17 cellular contexts compared by ENCODE assay signal in genomic region chrX:13587791-13588477, GRCh38. TPM values are rescaled to one million over a fixed set of nuclear protein-coding genes. Genes with fewer than 3 reads are reported as not detected.
DNase-seq lines count a peak whose midpoint lies in the region; ATAC-seq and TF ChIP-seq lines count a peak whose summit lies in the region.
"Had no signal": no experiment of that assay in that cellular context is flagged by ENCODE, and none has a peak within 500 bp of the region (broad histone marks: within the 10 kb centered on the region; RNA-seq: fewer than 3 reads in every experiment).

No MANE protein-coding gene starts in this region.

- H3K9ac ChIP-seq in smooth muscle cell (ENCODE audit: low read depth), result no peak overlapping the region

- no peak overlapping the region for H3K27ac ChIP-seq in smooth muscle cell (ENCODE audit: low read depth)
- H3K27ac ChIP-seq: C4-2B had no signal

- peak overlapping the region; percentile 11 for H3K4me2 ChIP-seq in smooth muscle cell

- no peaks in the 10 kb centered on the region for H3K36me3 ChIP-seq in mucosa of descending colon (ENCODE audit: low read depth)
- H3K36me3 ChIP-seq in smooth muscle cell (ENCODE audit: low read depth), result no peaks in the 10 kb centered on the region
- H3K36me3 ChIP-seq: HAP-1 had no signal

- H3K79me2 ChIP-seq in smooth muscle cell (ENCODE audit: low read depth), result peaks cover 8% of the 10 kb centered on the region

- TF ChIP-seq CTCF in mucosa of descending colon (IDR thresholded peaks at IDR 0.05) (no peak), smooth muscle cell (IDR thresholded peaks at IDR 0.05; ENCODE audit: borderline replicate concordance, insufficient read depth, poor library complexity, severe bottlenecking) (no peak)

- no peak for TF ChIP-seq POLR2A in erythroblast (IDR thresholded peaks at IDR 0.05; ENCODE audit: low read length)

- H3K4me1 ChIP-seq in mucosa of descending colon (ENCODE audit: low read depth) (no peaks in the 10 kb centered on the region), smooth muscle cell (ENCODE audit: low read depth) (no peaks in the 10 kb centered on the region)
- H3K4me1 ChIP-seq: Caco-2, HAP-1 had no signal

- H3K27me3 ChIP-seq in smooth muscle cell (ENCODE audit: low read depth), result no peaks in the 10 kb centered on the region

- intact Hi-C loops in mucosa of descending colon (cut with DNase I, micrococcal nuclease), result no loop called here

- DNase-seq in amniotic epithelial cell (ENCODE audit: low read depth) (peak; percentile 3), erythroblast (lab: John Stamatoyannopoulos, UW) (peak; percentile 0 to 28), mucosa of descending colon (no peak), smooth muscle cell (lab: John Stamatoyannopoulos, UW; ENCODE audit: unreplicated experiment) (no peak)
- DNase-seq in activated CD4-positive, alpha-beta T cell treated with anti-CD3 and anti-CD28 coated beads, Interleukin-2, amount 50 U/mL, for 1 hour, result no peak
- DNase-seq: ACHN; AML-193; Caco-2; CD4-positive, alpha-beta T cell had no signal

- no peak overlapping the region for H3K4me3 ChIP-seq in mucosa of descending colon
- H3K4me3 ChIP-seq in smooth muscle cell, result no peak overlapping the region
- H3K4me3 ChIP-seq: HAP-1 had no signal

- H4K20me1 ChIP-seq in smooth muscle cell (ENCODE audit: low read depth), result no peaks in the 10 kb centered on the region

- H3F3A ChIP-seq in smooth muscle cell (ENCODE audit: low read depth), result no peaks in the 10 kb centered on the region

- ATAC-seq in mucosa of descending colon, result peak; percentile 73
- no peak for ATAC-seq in GM19467 (IDR thresholded peaks at IDR 0.05; ENCODE audit: unreplicated experiment)
- ATAC-seq in HG03442 (IDR thresholded peaks at IDR 0.05; ENCODE audit: unreplicated experiment), result no peak

- H2AFZ ChIP-seq in smooth muscle cell (ENCODE audit: low read depth), result no peak overlapping the region

- H3K9me3 ChIP-seq in mucosa of descending colon (no peaks in the 10 kb centered on the region), smooth muscle cell (replicated peaks; ENCODE audit: low read depth) (no peaks in the 10 kb centered on the region)
- H3K9me3 ChIP-seq: Caco-2, HAP-1 had no signal

- 59% methylated on average over 3 of the region's 3 CpGs for WGBS in smooth muscle cell (ENCODE audit: low lambda C conversion rate)

RNA-seq across cellular contexts. Expression of gene EGFL6, which starts 18.5 kb away (rescaled TPM):
- total RNA-seq in mucosa of descending colon, result under 1 TPM in 1 of 3 donors, not detected in 2; 0.29 TPM
- total RNA-seq in smooth muscle cell, result 213 and 365 TPM in 2 replicates
- polyA plus RNA-seq in smooth muscle cell, result 194 and 350 TPM in 2 replicates
- total RNA-seq: A172; CD4-positive, alpha-beta T cell; H4; HT-29 had no signal
- polyA plus RNA-seq: BJ had no signal

Comparison
In these comparisons a context has a peak if more than half of its experiments do, and no peak if none do; other contexts are left out.
1. DNase-seq: peak in amniotic epithelial cell (single experiment) and erythroblast (2 of 2); none in mucosa of descending colon (0 of 3), smooth muscle cell (single experiment) and activated CD4-positive, alpha-beta T cell treated with anti-CD3 and anti-CD28 coated beads, Interleukin-2, amount 50 U/mL, for 1 hour (single experiment).
2. RNA of gene EGFL6, which starts 18.5 kb away (total RNA-seq): 213 to 365 TPM in smooth muscle cell; 0.29 TPM in mucosa of descending colon; every median in the first group is over 100 times any median in the second.